ENCODE assay signal across 28 cellular contexts in genomic region chr2:9741110-9741509, GRCh38.
DNase-seq lines count a peak whose midpoint lies in the region; ATAC-seq and TF ChIP-seq lines count a peak whose summit lies in the region.
"Had no signal": no experiment of that assay in that cellular context is flagged by ENCODE, and none has a peak within 500 bp of the region (broad histone marks: within the 10 kb centered on the region; RNA-seq: fewer than 3 reads in every experiment).

No MANE protein-coding gene starts in this region.

- no peak overlapping the region for H3K4me3 Mint-ChIP-seq in natural killer cell treated with Interleukin-12 subunit alpha and Interleukin-12 subunit beta and Interleukin-15 and Interleukin-18, amount 100 ng/mL, for 72 hours
- no peak overlapping the region for H3K4me3 Mint-ChIP-seq in natural killer cell
- H3K4me3 Mint-ChIP-seq in T-cell: no peak overlapping the region
- H3K4me3 Mint-ChIP-seq: neural crest cell; stimulated activated naive CD8-positive, alpha-beta T cell treated with anti-CD3 and anti-CD28 coated beads, Interleukin-15, amount 100 ng/mL, for 72 hours had no signal

- DNase-seq in natural killer cell treated with Interleukin-12 subunit alpha and Interleukin-12 subunit beta and Interleukin-15 and Interleukin-18, amount 100 ng/mL, for 72 hours (ENCODE audit: low spot score): peak; percentile 31
- DNase-seq in natural killer cell (no peak), T-cell (no peak), kidney tubule cell (ENCODE audit: low spot score) (peak; percentile 55), UCSD-AML1 (lab: John Stamatoyannopoulos, UW; ENCODE audit: unreplicated experiment) (no peak), islet precursor cell (no peak), NAMALWA (ENCODE audit: low spot score) (no peak), left cardiac atrium (no peak)
- DNase-seq: activated CD4-positive, alpha-beta T cell treated with anti-CD3 and anti-CD28 coated beads, Interleukin-2, amount 50 U/mL, for 4 hours; activated naive CD4-positive, alpha-beta T cell treated with Interleukin-2 at 50 U/mL for 16 hours; adrenal gland; brain microvascular endothelial cell; DMS153; esophagus squamous epithelium; foreskin melanocyte; mammary epithelial cell; NCI-H146; NCI-H2107; NCI-H774; right cardiac atrium; spleen; stimulated activated CD4-positive, alpha-beta T cell treated with anti-CD3 and anti-CD28 coated beads, Interleukin-2, amount 100 ng/mL, for 24 hours; stimulated activated CD8-positive, alpha-beta memory T cell treated with anti-CD3 and anti-CD28 coated beads, Interleukin-4, amount 100 ng/mL, for 48 hours; stimulated activated naive CD8-positive, alpha-beta T cell treated with anti-CD3 and anti-CD28 coated beads, Interleukin-15, amount 100 ng/mL, for 72 hours; uterus had no signal

- no peaks in the 10 kb centered on the region for H3K27me3 Mint-ChIP-seq in natural killer cell treated with Interleukin-12 subunit alpha and Interleukin-12 subunit beta and Interleukin-15 and Interleukin-18, amount 100 ng/mL, for 72 hours
- H3K27me3 Mint-ChIP-seq in natural killer cell (ENCODE audit: low read depth in 2 of 2) (no peaks in the 10 kb centered on the region), T-cell (no peaks in the 10 kb centered on the region)
- H3K27me3 Mint-ChIP-seq: stimulated activated naive CD8-positive, alpha-beta T cell treated with anti-CD3 and anti-CD28 coated beads, Interleukin-15, amount 100 ng/mL, for 72 hours had no signal

- no peaks in the 10 kb centered on the region for H3K36me3 Mint-ChIP-seq in natural killer cell treated with Interleukin-12 subunit alpha and Interleukin-12 subunit beta and Interleukin-15 and Interleukin-18, amount 100 ng/mL, for 72 hours
- H3K36me3 Mint-ChIP-seq in natural killer cell: no peaks in the 10 kb centered on the region
- H3K36me3 Mint-ChIP-seq in T-cell: no peaks in the 10 kb centered on the region

- POLR2A ChIA-PET in T-cell (lab: Charles Lee): no interaction called here

- ATAC-seq in natural killer cell treated with Interleukin-12 subunit alpha and Interleukin-12 subunit beta and Interleukin-15 and Interleukin-18, amount 100 ng/mL, for 72 hours: no peak
- no peak for ATAC-seq in natural killer cell
- no peak for ATAC-seq in T-cell (replicated peaks in 1 of 4)
- ATAC-seq in left cardiac atrium: no peak
- ATAC-seq: activated CD4-positive, CD25-positive, alpha-beta regulatory T cell treated with anti-CD3 and anti-CD28 coated beads, Interleukin-2, amount 50 U/mL, for 24 hours; HepG2; right cardiac atrium; stimulated activated naive CD8-positive, alpha-beta T cell treated with anti-CD3 and anti-CD28 coated beads, Interleukin-15, amount 100 ng/mL, for 72 hours had no signal

- peak overlapping the region in 1 of 2 donors; percentile 10 for H3K27ac Mint-ChIP-seq in natural killer cell treated with Interleukin-12 subunit alpha and Interleukin-12 subunit beta and Interleukin-15 and Interleukin-18, amount 100 ng/mL, for 72 hours
- H3K27ac Mint-ChIP-seq in natural killer cell (no peak overlapping the region), T-cell (peak overlapping the region; percentile 24 to 74)
- H3K27ac Mint-ChIP-seq: stimulated activated naive CD8-positive, alpha-beta T cell treated with anti-CD3 and anti-CD28 coated beads, Interleukin-15, amount 100 ng/mL, for 72 hours had no signal

- CTCF ChIA-PET in T-cell (lab: Charles Lee): no interaction called here

- no peaks in the 10 kb centered on the region for H3K9me3 Mint-ChIP-seq in natural killer cell treated with Interleukin-12 subunit alpha and Interleukin-12 subunit beta and Interleukin-15 and Interleukin-18, amount 100 ng/mL, for 72 hours
- no peaks in the 10 kb centered on the region for H3K9me3 Mint-ChIP-seq in natural killer cell
- peaks cover 0 to 2% (median 0%) of the 10 kb centered on the region in 3 donors for H3K9me3 Mint-ChIP-seq in T-cell

- intact Hi-C loops in natural killer cell (cut with micrococcal nuclease) (no loop called here), left cardiac atrium (cut with DNase I) (no loop called here)

- no peak for TF ChIP-seq CTCF in natural killer cell (IDR thresholded peaks at IDR 0.05)

- H3K4me1 Mint-ChIP-seq in natural killer cell treated with Interleukin-12 subunit alpha and Interleukin-12 subunit beta and Interleukin-15 and Interleukin-18, amount 100 ng/mL, for 72 hours (ENCODE audit: low read depth in 2 of 2): peaks cover 15 to 24% of the 10 kb centered on the region in 2 donors
- peaks cover 28 to 51% of the 10 kb centered on the region in 2 donors for H3K4me1 Mint-ChIP-seq in natural killer cell
- H3K4me1 Mint-ChIP-seq in T-cell: peaks cover 32 to 43% (median 34%) of the 10 kb centered on the region in 3 donors
- H3K4me1 Mint-ChIP-seq: neural crest cell had no signal

Comparison
In these comparisons a context has a peak if more than half of its experiments do, and no peak if none do; other contexts are left out.
1. DNase-seq: peak in natural killer cell treated with Interleukin-12 subunit alpha and Interleukin-12 subunit beta and Interleukin-15 and Interleukin-18, amount 100 ng/mL, for 72 hours (single experiment) and kidney tubule cell (single experiment); none in natural killer cell (single experiment), T-cell (0 of 34), UCSD-AML1 (single experiment), islet precursor cell (single experiment), NAMALWA (single experiment) and left cardiac atrium (single experiment).
2. H3K27ac Mint-ChIP-seq: peak in T-cell (2 of 2); none in natural killer cell (0 of 2).